In genomic region chr2:64212346-64212745, GRCh38 we compare ENCODE assay signal across 9 cellular contexts.
A peak's percentile ranks its signal among the peaks of the same experiment; 100 is the strongest.
DNase-seq lines count a peak whose midpoint lies in the region; ATAC-seq and TF ChIP-seq lines count a peak whose summit lies in the region.
"Had no signal": no experiment of that assay in that cellular context is flagged by ENCODE, and none has a peak within 500 bp of the region (broad histone marks: within the 10 kb centered on the region; RNA-seq: fewer than 3 reads in every experiment).

No MANE protein-coding gene starts in this region.

- TF ChIP-seq CTCF in RWPE2 (IDR thresholded peaks at IDR 0.05; ENCODE audit: poor library complexity, severe bottlenecking): no peak
- no peak for TF ChIP-seq CTCF in esophagus squamous epithelium (IDR thresholded peaks at IDR 0.05)

- WGBS in esophagus squamous epithelium, 2 donors: 42 to 58% methylated on average over 1 of the region's 1 CpG

- no peaks in the 10 kb centered on the region for H3K27me3 Mint-ChIP-seq in activated CD4-positive, alpha-beta T cell treated with anti-CD3 and anti-CD28 coated beads, Interleukin-2, amount 10 ng/mL, durations not matched to agents 24 days and 14 days

- H3K36me3 Mint-ChIP-seq in activated CD4-positive, alpha-beta T cell treated with anti-CD3 and anti-CD28 coated beads, Interleukin-2, amount 10 ng/mL, durations not matched to agents 24 days and 14 days (ENCODE audit: low read depth): no peaks in the 10 kb centered on the region
- H3K36me3 Mint-ChIP-seq in stimulated activated effector memory CD8-positive, alpha-beta T cell treated with anti-CD3 and anti-CD28 coated beads, Interleukin-12 subunit alpha, Interleukin-12 subunit beta, amount 100 ng/mL, for 72 hours: peaks cover 21% of the 10 kb centered on the region

- no peak for TF ChIP-seq POLR2A in esophagus squamous epithelium (IDR thresholded peaks at IDR 0.05)

- peak; percentile 41; the same call in 1 of the 3 replicates for ATAC-seq in RWPE2 (ENCODE audit: low read depth)
- peak; percentile 34 for ATAC-seq in stimulated activated effector memory CD8-positive, alpha-beta T cell treated with anti-CD3 and anti-CD28 coated beads, Interleukin-12 subunit alpha, Interleukin-12 subunit beta, amount 100 ng/mL, for 72 hours
- no peak for ATAC-seq in HG02884 (IDR thresholded peaks at IDR 0.05; ENCODE audit: unreplicated experiment)

- H3K27ac Mint-ChIP-seq in activated CD4-positive, alpha-beta T cell treated with anti-CD3 and anti-CD28 coated beads, Interleukin-2, amount 10 ng/mL, durations not matched to agents 24 days and 14 days: peak overlapping the region; percentile 97
- H3K27ac Mint-ChIP-seq in stimulated activated effector memory CD8-positive, alpha-beta T cell treated with anti-CD3 and anti-CD28 coated beads, Interleukin-12 subunit alpha, Interleukin-12 subunit beta, amount 100 ng/mL, for 72 hours: peak overlapping the region; percentile 99

- no peaks in the 10 kb centered on the region for H3K36me3 ChIP-seq in RWPE2 (ENCODE audit: low read depth)
- no peaks in the 10 kb centered on the region for H3K36me3 ChIP-seq in esophagus squamous epithelium
- H3K36me3 ChIP-seq: MG63 had no signal

- peaks cover 48% of the 10 kb centered on the region for H3K4me1 ChIP-seq in RWPE2 (ENCODE audit: insufficient read depth, poor library complexity, severe bottlenecking)
- H3K4me1 ChIP-seq in esophagus squamous epithelium: peaks cover 10 to 55% (median 21%) of the 10 kb centered on the region in 3 donors

- H3K27me3 ChIP-seq in RWPE2 (ENCODE audit: insufficient read depth, poor library complexity, severe bottlenecking): no peaks in the 10 kb centered on the region
- H3K27me3 ChIP-seq in esophagus squamous epithelium: no peaks in the 10 kb centered on the region
- H3K27me3 ChIP-seq: MG63 had no signal

- no peak overlapping the region for H3K4me3 ChIP-seq in RWPE2 (ENCODE audit: severe bottlenecking)
- no peak overlapping the region for H3K4me3 ChIP-seq in esophagus squamous epithelium
- H3K4me3 ChIP-seq: MG63 had no signal

- no peaks in the 10 kb centered on the region for H3K9me3 Mint-ChIP-seq in activated CD4-positive, alpha-beta T cell treated with anti-CD3 and anti-CD28 coated beads, Interleukin-2, amount 10 ng/mL, durations not matched to agents 24 days and 14 days
- peaks cover 6% of the 10 kb centered on the region for H3K9me3 Mint-ChIP-seq in stimulated activated effector memory CD8-positive, alpha-beta T cell treated with anti-CD3 and anti-CD28 coated beads, Interleukin-12 subunit alpha, Interleukin-12 subunit beta, amount 100 ng/mL, for 72 hours

- DNase-seq in activated CD4-positive, alpha-beta T cell treated with anti-CD3 and anti-CD28 coated beads, Interleukin-2, amount 10 ng/mL, durations not matched to agents 24 days and 14 days: peak; percentile 80
- DNase-seq in activated CD4-positive, alpha-beta T cell treated with anti-CD3 and anti-CD28 coated beads for 1 hour: no peak
- DNase-seq in RWPE2 (ENCODE audit: low spot score) (no peak), esophagus squamous epithelium (lab: John Stamatoyannopoulos, UW) (no peak), NCI-H2227 (lab: John Stamatoyannopoulos, UW; ENCODE audit: unreplicated experiment) (no peak), retina (no peak)
- no peak for DNase-seq in stimulated activated effector memory CD8-positive, alpha-beta T cell treated with anti-CD3 and anti-CD28 coated beads, Interleukin-12 subunit alpha, Interleukin-12 subunit beta, amount 100 ng/mL, for 72 hours (ENCODE audit: low spot score in 2 of 2)
- DNase-seq: MG63 had no signal

- intact Hi-C loops in activated CD4-positive, alpha-beta T cell treated with anti-CD3 and anti-CD28 coated beads, Interleukin-2, amount 10 ng/mL, durations not matched to agents 24 days and 14 days (cut with micrococcal nuclease): loop anchor here (5.0 kb wide), 3 partner anchors 235 to 775 kb away; partner anchors contain the start of genes AFTPH and SLC1A4
- intact Hi-C loops in esophagus squamous epithelium (cut with DNase I): no loop called here

- H3K27ac ChIP-seq in RWPE2 (ENCODE audit: poor library complexity, severe bottlenecking) (peak overlapping the region; percentile 93), esophagus squamous epithelium (peak overlapping the region in 3 of 4 donors; percentile 84 to 92 (median 92))

- H3K9me3 ChIP-seq in RWPE2 (ENCODE audit: severe bottlenecking) (no peaks in the 10 kb centered on the region), esophagus squamous epithelium (no peaks in the 10 kb centered on the region)
- H3K9me3 ChIP-seq: MG63 had no signal

- peaks cover 56% of the 10 kb centered on the region for H3K4me1 Mint-ChIP-seq in activated CD4-positive, alpha-beta T cell treated with anti-CD3 and anti-CD28 coated beads, Interleukin-2, amount 10 ng/mL, durations not matched to agents 24 days and 14 days
- H3K4me1 Mint-ChIP-seq in stimulated activated effector memory CD8-positive, alpha-beta T cell treated with anti-CD3 and anti-CD28 coated beads, Interleukin-12 subunit alpha, Interleukin-12 subunit beta, amount 100 ng/mL, for 72 hours: peaks cover 56% of the 10 kb centered on the region

- peak overlapping the region; percentile 67 for H3K4me3 Mint-ChIP-seq in activated CD4-positive, alpha-beta T cell treated with anti-CD3 and anti-CD28 coated beads, Interleukin-2, amount 10 ng/mL, durations not matched to agents 24 days and 14 days
- H3K4me3 Mint-ChIP-seq in stimulated activated effector memory CD8-positive, alpha-beta T cell treated with anti-CD3 and anti-CD28 coated beads, Interleukin-12 subunit alpha, Interleukin-12 subunit beta, amount 100 ng/mL, for 72 hours: peak overlapping the region; percentile 66
